Comparison of ENCODE assay signal across 25 cellular contexts in genomic region chr6:71498643-71499042, GRCh38.
"Had no signal": no experiment of that assay in that cellular context is flagged by ENCODE, and none has a peak within 500 bp of the region (broad histone marks: within the 10 kb centered on the region; RNA-seq: fewer than 3 reads in every experiment).

No MANE protein-coding gene starts in this region.

- FAIRE-seq: colon, endothelial cell of umbilical vein, keratinocyte, TTC549 had no signal

- H3K4me3 ChIP-seq: esophagus muscularis mucosa, gastroesophageal sphincter, heart left ventricle, lung, neural progenitor cell, sigmoid colon, smooth muscle cell, stomach had no signal

- H3K9ac ChIP-seq: neural progenitor cell had no signal

- H3K4me2 ChIP-seq: neural progenitor cell, smooth muscle cell had no signal

- H3K4me1 ChIP-seq: neural progenitor cell had no signal

- DNase-seq: activated CD4-positive, alpha-beta T cell treated with anti-CD3 and anti-CD28 coated beads for 1 hour; activated CD4-positive, alpha-beta T cell treated with anti-CD3 and anti-CD28 coated beads, Interleukin-2, amount 50 U/mL, for 1 hour; activated CD8-positive, alpha-beta T cell treated with anti-CD3 and anti-CD28 coated beads, Interleukin-2, amount 10 ng/mL, durations not matched to agents 7 days and 5 days; aorta; central memory CD4-positive, alpha-beta T cell; effector memory CD8-positive, alpha-beta T cell; heart left ventricle; naive thymus-derived CD8-positive, alpha-beta T cell; posterior cingulate gyrus; sigmoid colon; stimulated activated CD4-positive, alpha-beta T cell treated with anti-CD3 and anti-CD28 coated beads, Interleukin-15, amount 100 ng/mL, for 24 hours; stomach; T-helper 1 cell had no signal

- H3K36me3 ChIP-seq: esophagus muscularis mucosa, gastroesophageal sphincter, heart left ventricle, neural progenitor cell, sigmoid colon, stomach had no signal

- H2AFZ ChIP-seq: neural progenitor cell had no signal

- H3K9me3 ChIP-seq: esophagus muscularis mucosa, gastroesophageal sphincter, heart left ventricle, sigmoid colon, stomach had no signal

- H3K27ac ChIP-seq: esophagus muscularis mucosa, gastroesophageal sphincter, heart left ventricle, neural progenitor cell, sigmoid colon, stomach had no signal

- H3K27me3 ChIP-seq: esophagus muscularis mucosa, gastroesophageal sphincter, heart left ventricle, neural progenitor cell, sigmoid colon, stomach had no signal

- ATAC-seq: activated CD8-positive, alpha-beta T cell treated with anti-CD3 and anti-CD28 coated beads, Interleukin-2, amount 10 ng/mL, durations not matched to agents 7 days and 5 days; activated naive CD4-positive, alpha-beta T cell treated with anti-CD3 and anti-CD28 coated beads, Interleukin-2, amount 50 U/mL, for 72 hours; effector memory CD8-positive, alpha-beta T cell; gastroesophageal sphincter; heart left ventricle; left lobe of liver; naive thymus-derived CD8-positive, alpha-beta T cell; stimulated activated memory B cell treated with anti-CD40 and anti-IgM and Interleukin-4, amounts not matched to agents 10 μg/mL and 1 μg/mL and 100 μg/mL, for 72 hours had no signal
